Comparison of ENCODE assay signal across 24 cellular contexts in the genomic region with DNA sequence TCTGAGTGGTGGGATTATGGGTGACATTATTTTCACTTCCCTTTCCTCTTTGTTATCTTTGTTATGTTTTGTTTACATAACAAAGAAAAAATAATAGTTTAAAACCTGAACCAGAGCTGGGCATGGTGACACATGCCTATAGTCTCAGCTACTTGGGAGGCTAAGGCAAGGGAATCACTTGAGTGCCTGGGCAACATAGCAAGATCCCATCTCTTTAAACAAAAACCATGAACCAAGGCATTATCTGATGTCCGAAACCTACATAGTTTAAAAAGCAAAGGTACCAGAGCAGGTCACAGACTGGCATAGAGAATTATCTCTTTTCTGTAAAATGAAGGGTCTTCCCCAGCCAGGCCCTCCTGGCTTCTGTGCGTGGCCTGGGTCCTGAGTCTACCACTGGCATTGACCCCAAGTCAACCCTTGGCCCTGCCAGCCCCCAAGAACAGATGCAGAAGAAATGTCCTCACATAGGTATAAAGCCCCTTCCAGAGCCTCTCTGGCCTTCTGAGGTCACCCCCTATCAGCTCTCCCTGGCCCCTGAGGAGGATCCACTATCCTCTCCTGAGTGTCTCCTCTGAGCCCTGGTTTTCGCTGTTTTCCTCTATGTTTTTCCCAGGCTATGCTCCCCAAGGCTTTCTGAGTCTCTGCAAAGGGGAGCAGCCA.
DNase-seq lines count a peak whose midpoint lies in the region; ATAC-seq and TF ChIP-seq lines count a peak whose summit lies in the region.
"Had no signal": no experiment of that assay in that cellular context is flagged by ENCODE, and none has a peak within 500 bp of the region (broad histone marks: within the 10 kb centered on the region; RNA-seq: fewer than 3 reads in every experiment).

No MANE protein-coding gene starts in this region.

- H3K27ac Mint-ChIP-seq in T-cell, result peak overlapping the region; percentile 27 to 99
- peak overlapping the region; percentile 88 to 94 for H3K27ac Mint-ChIP-seq in effector memory CD8-positive, alpha-beta T cell

- no peak overlapping the region for H3K4me3 ChIP-seq in BLaER1 treated with 17β-estradiol and CSF1 and Interleukin-3, amounts not matched to agents 10 nM and 100 nM
- no peak overlapping the region for H3K4me3 ChIP-seq in tibial nerve
- H3K4me3 ChIP-seq in testis, result no peak overlapping the region

- ATAC-seq in T-cell (replicated peaks in 1 of 4), result no peak
- no peak for ATAC-seq in effector memory CD8-positive, alpha-beta T cell (replicated peaks)
- ATAC-seq: activated CD8-positive, alpha-beta T cell treated with anti-CD3 and anti-CD28 coated beads for 36 hours; foreskin keratinocyte; Panc1 had no signal

- no peaks in the 10 kb centered on the region for H3K27me3 ChIP-seq in BLaER1 treated with 17β-estradiol and CSF1 and Interleukin-3, amounts not matched to agents 10 nM and 100 nM
- H3K27me3 ChIP-seq in tibial nerve (no peaks in the 10 kb centered on the region), testis (no peaks in the 10 kb centered on the region)
- H3K27me3 ChIP-seq: foreskin keratinocyte had no signal

- no peak overlapping the region for H3K4me3 Mint-ChIP-seq in T-cell
- H3K4me3 Mint-ChIP-seq in effector memory CD8-positive, alpha-beta T cell, result no peak overlapping the region
- H3K4me3 Mint-ChIP-seq: activated B cell treated with CpG ODN at 0.5 μM for 24 hours; activated CD8-positive, alpha-beta T cell treated with anti-CD3 and anti-CD28 coated beads for 36 hours; H9; stimulated activated naive CD8-positive, alpha-beta T cell treated with anti-CD3 and anti-CD28 coated beads, Interleukin-15, Interleukin-2, amounts not matched to agents 100 ng/mL and 50 ng/mL, for 24 hours had no signal

- peak overlapping the region in 3 of 11 experiments; percentile 7 to 11 (median 9); a peak in 2 of 22 replicates for H3K27ac ChIP-seq in BLaER1 treated with 17β-estradiol and CSF1 and Interleukin-3, amounts not matched to agents 10 nM and 100 nM
- no peak overlapping the region for H3K27ac ChIP-seq in tibial nerve
- H3K27ac ChIP-seq in testis, result peak overlapping the region in 1 of 2 donors; percentile 18
- H3K27ac ChIP-seq: foreskin keratinocyte had no signal

- WGBS in tibial nerve, 2 donors, result 93 to 96% methylated on average over 3 of the region's 3 CpGs
- WGBS in testis, 2 donors, result 92 to 98% methylated on average over 3 of the region's 3 CpGs

- TF ChIP-seq POLR2A in tibial nerve (IDR thresholded peaks at IDR 0.05) (no peak), testis (IDR thresholded peaks at IDR 0.05) (no peak)

- H3K36me3 Mint-ChIP-seq in T-cell, result peaks cover 10% of the 10 kb centered on the region
- peaks cover 3% of the 10 kb centered on the region for H3K36me3 Mint-ChIP-seq in effector memory CD8-positive, alpha-beta T cell (ENCODE audit: insufficient read depth)

- no peak for TF ChIP-seq EP300 in tibial nerve (IDR thresholded peaks at IDR 0.05)

- peaks cover 79 to 88% (median 81%) of the 10 kb centered on the region in 3 donors for H3K4me1 Mint-ChIP-seq in T-cell
- peaks cover 59 to 68% of the 10 kb centered on the region in 2 donors for H3K4me1 Mint-ChIP-seq in effector memory CD8-positive, alpha-beta T cell (ENCODE audit: low read depth in 2 of 2)

- H3K9me3 ChIP-seq in BLaER1 treated with 17β-estradiol and CSF1 and Interleukin-3, amounts not matched to agents 10 nM and 100 nM (replicated peaks in 1 of 11), result no peaks in the 10 kb centered on the region
- H3K9me3 ChIP-seq in tibial nerve (no peaks in the 10 kb centered on the region), testis (no peaks in the 10 kb centered on the region)

- DNase-seq in CD1c-positive myeloid dendritic cell (ENCODE audit: extremely low spot score) (peak; percentile 47), T-cell (no peak), tibial nerve (ENCODE audit: low spot score in 2 of 2) (no peak), Kasumi-1 (lab: John Stamatoyannopoulos, UW) (no peak), AG20443 (ENCODE audit: low spot score) (no peak), testis (no peak)
- DNase-seq in effector memory CD8-positive, alpha-beta T cell, result no peak
- DNase-seq: activated B cell treated with CpG ODN at 0.5 μM for 24 hours; activated naive CD4-positive, alpha-beta T cell treated with anti-CD3 and anti-CD28 coated beads, Interleukin-2, amount 50 U/mL, for 16 hours; amniotic stem cell; effector memory CD4-positive, alpha-beta T cell; H9; NCI-H1105 treated with DMSO at 0.1 percent for 48 hours; NCI-H1930; NCI-H524 treated with DMSO at 0.1 percent for 48 hours; occipital lobe; SHP77 treated with DMSO at 0.1 percent for 48 hours; stimulated activated CD4-positive, alpha-beta T cell treated with anti-CD3 and anti-CD28 coated beads, Interleukin-4, amount 100 ng/mL, for 4 hours had no signal

- H3K27me3 Mint-ChIP-seq in T-cell, result no peaks in the 10 kb centered on the region
- H3K27me3 Mint-ChIP-seq in effector memory CD8-positive, alpha-beta T cell, result no peaks in the 10 kb centered on the region
- H3K27me3 Mint-ChIP-seq: activated B cell treated with CpG ODN at 0.5 μM for 24 hours; activated CD8-positive, alpha-beta T cell treated with anti-CD3 and anti-CD28 coated beads for 36 hours; IgD-negative memory B cell; stimulated activated naive CD8-positive, alpha-beta T cell treated with anti-CD3 and anti-CD28 coated beads, Interleukin-15, Interleukin-2, amounts not matched to agents 100 ng/mL and 50 ng/mL, for 24 hours had no signal

- H3K9ac ChIP-seq in BLaER1 treated with 17β-estradiol and CSF1 and Interleukin-3, amounts not matched to agents 10 nM and 100 nM, result no peak overlapping the region

- peak overlapping the region in 6 of 11 experiments; percentile 62 to 88 (median 74); a peak in 8 of 22 replicates for H3K4me2 ChIP-seq in BLaER1 treated with 17β-estradiol and CSF1 and Interleukin-3, amounts not matched to agents 10 nM and 100 nM

- H3K9me3 Mint-ChIP-seq in T-cell, result no peaks in the 10 kb centered on the region
- peaks cover 0 to 2% of the 10 kb centered on the region in 2 donors for H3K9me3 Mint-ChIP-seq in effector memory CD8-positive, alpha-beta T cell
- H3K9me3 Mint-ChIP-seq: activated B cell treated with CpG ODN at 0.5 μM for 24 hours; activated CD8-positive, alpha-beta T cell treated with anti-CD3 and anti-CD28 coated beads for 36 hours; H9; stimulated activated naive CD8-positive, alpha-beta T cell treated with anti-CD3 and anti-CD28 coated beads, Interleukin-15, Interleukin-2, amounts not matched to agents 100 ng/mL and 50 ng/mL, for 24 hours had no signal

- H4K20me1 ChIP-seq in BLaER1 treated with 17β-estradiol and CSF1 and Interleukin-3, amounts not matched to agents 10 nM and 100 nM, result peaks cover 6 to 55% (median 25%) of the 10 kb centered on the region in 11 experiments; a peak in 14 of 22 replicates

- H3K4me1 ChIP-seq in BLaER1 treated with 17β-estradiol and CSF1 and Interleukin-3, amounts not matched to agents 10 nM and 100 nM, result peaks cover 62 to 97% (median 75%) of the 10 kb centered on the region in 10 experiments
- peaks cover 0 to 19% (median 2%) of the 10 kb centered on the region in 4 donors for H3K4me1 ChIP-seq in tibial nerve
- peaks cover 46% of the 10 kb centered on the region for H3K4me1 ChIP-seq in testis
- H3K4me1 ChIP-seq: foreskin keratinocyte had no signal

- peaks cover 0 to 29% (median 7%) of the 10 kb centered on the region in 11 experiments; a peak in 8 of 22 replicates for H3K36me3 ChIP-seq in BLaER1 treated with 17β-estradiol and CSF1 and Interleukin-3, amounts not matched to agents 10 nM and 100 nM
- H3K36me3 ChIP-seq in tibial nerve (no peaks in the 10 kb centered on the region), testis (ENCODE audit: low read depth, missing control alignments) (no peaks in the 10 kb centered on the region)

- intact Hi-C loops in testis (cut with DNase I; ENCODE audit: low total_unique reads), result no loop called here

- POLR2A ChIA-PET in T-cell (lab: Charles Lee), result no interaction called here

- TF ChIP-seq CTCF in tibial nerve (IDR thresholded peaks at IDR 0.05), result no peak
- TF ChIP-seq CTCF in testis (IDR thresholded peaks at IDR 0.05), result no peak

- CTCF ChIA-PET in T-cell (lab: Charles Lee), result no interaction called here
